13 cellular contexts compared by ENCODE assay signal in genomic region chr10:73979428-73980407, GRCh38. TPM values are rescaled to one million over a fixed set of nuclear protein-coding genes. Genes with fewer than 3 reads are reported as not detected.
DNase-seq lines count a peak whose midpoint lies in the region; ATAC-seq and TF ChIP-seq lines count a peak whose summit lies in the region.
"Had no signal": no experiment of that assay in that cellular context is flagged by ENCODE, and none has a peak within 500 bp of the region (broad histone marks: within the 10 kb centered on the region; RNA-seq: fewer than 3 reads in every experiment).

No MANE protein-coding gene starts in this region.

- H3K27ac ChIP-seq in left ventricle myocardium inferior (replicated peaks) (no peak overlapping the region), left lung (peak overlapping the region in 1 of 2 donors; percentile 81), prostate gland (no peak overlapping the region)
- H3K27ac ChIP-seq: thoracic aorta had no signal

- no peak overlapping the region for H3K4me3 ChIP-seq in left ventricle myocardium inferior
- no peak overlapping the region for H3K4me3 ChIP-seq in left lung
- H3K4me3 ChIP-seq in prostate gland = no peak overlapping the region
- H3K4me3 ChIP-seq: thoracic aorta had no signal

- in situ Hi-C loops in GM13977 (cut with MboI; ENCODE audit: low pct_unique_long_range_greater_than_20kb, low sequenced_read_pairs, unreplicated experiment) = no loop called here

- ATAC-seq in Right ventricle myocardium superior (ENCODE audit: poor library complexity) = peak; percentile 62
- ATAC-seq in left lung = peak; percentile 61

- intact Hi-C loops in Right ventricle myocardium superior (cut with DNase I) = no loop called here
- intact Hi-C loops in left ventricle myocardium inferior (cut with micrococcal nuclease) = no loop called here
- intact Hi-C loops in left lung (cut with DNase I) = no loop called here
- intact Hi-C loops in prostate gland (cut with DNase I) = no loop called here

- TF ChIP-seq CTCF in left ventricle myocardium inferior (IDR thresholded peaks at IDR 0.05; ENCODE audit: borderline replicate concordance) (no peak), left lung (IDR thresholded peaks at IDR 0.05) (no peak), GM13977 (IDR thresholded peaks at IDR 0.05; ENCODE audit: extremely low read depth, insufficient read depth, missing control alignments) (no peak), prostate gland (IDR thresholded peaks at IDR 0.05) (no peak)

- H3K9me3 ChIP-seq in left ventricle myocardium inferior (replicated peaks) (peaks cover 9% of the 10 kb centered on the region), left lung (no peaks in the 10 kb centered on the region), prostate gland (no peaks in the 10 kb centered on the region)
- H3K9me3 ChIP-seq: thoracic aorta had no signal

- H3K4me1 ChIP-seq in left ventricle myocardium inferior = no peaks in the 10 kb centered on the region
- peaks cover 0 to 24% of the 10 kb centered on the region in 2 donors for H3K4me1 ChIP-seq in left lung
- H3K4me1 ChIP-seq in prostate gland (replicated peaks) = no peaks in the 10 kb centered on the region

- no peak for TF ChIP-seq POLR2A in prostate gland (IDR thresholded peaks at IDR 0.05)

- no peaks in the 10 kb centered on the region for H3K27me3 ChIP-seq in left ventricle myocardium inferior (ENCODE audit: low read depth)
- no peaks in the 10 kb centered on the region for H3K27me3 ChIP-seq in left lung
- H3K27me3 ChIP-seq in prostate gland (replicated peaks; ENCODE audit: insufficient read depth) = no peaks in the 10 kb centered on the region

- H3K36me3 ChIP-seq in left ventricle myocardium inferior (no peaks in the 10 kb centered on the region), left lung (no peaks in the 10 kb centered on the region), prostate gland (no peaks in the 10 kb centered on the region)
- H3K36me3 ChIP-seq: thoracic aorta had no signal

- WGBS in prostate gland = 69% methylated on average over 7 of the region's 7 CpGs

- DNase-seq in Right ventricle myocardium superior (no peak), left ventricle myocardium inferior (no peak), SKM-1 (lab: John Stamatoyannopoulos, UW; ENCODE audit: unreplicated experiment) (peak; percentile 95), left lung (no peak), GM13977 (ENCODE audit: low spot score) (no peak), prostate gland (ENCODE audit: low spot score) (no peak)
- DNase-seq in stimulated activated CD4-positive, alpha-beta T cell treated with anti-CD3 and anti-CD28 coated beads, Interleukin-2, amount 100 ng/mL, for 24 hours = no peak
- DNase-seq in activated CD4-positive, alpha-beta T cell treated with anti-CD3 and anti-CD28 coated beads, Interleukin-2, amount 50 U/mL, for 48 hours = no peak
- DNase-seq: activated CD8-positive, alpha-beta memory T cell treated with anti-CD3 and anti-CD28 coated beads, Interleukin-2, amount 50 U/mL, for 48 hours; central memory CD4-positive, alpha-beta T cell; head of caudate nucleus; NCI-H2227 treated with DMSO at 0.1 percent for 48 hours had no signal

RNA-seq across cellular contexts. Expression of gene VCL, which starts 18.2 kb away (rescaled TPM):
- total RNA-seq in Right ventricle myocardium superior (194 TPM), left ventricle myocardium inferior (227 TPM), left lung (100 to 1,000 TPM; 179 to 195 TPM), prostate gland (100 to 1,000 TPM in 1 of 2 donors, 10 to 100 TPM in 1; 97.2 to 285 TPM)
